1 cellular context compared by ENCODE assay signal in genomic region chr10:27252267-27253000, GRCh38.
TF ChIP-seq lines count a peak whose summit lies in the region.

No MANE protein-coding gene starts in this region.

TF ChIP-seq in K562, 482 proteins besides CTCF, POLR2A, EP300 and RAD21 (continued from another document and continues in another):
- TF ChIP-seq ZBTB7A (IDR thresholded peaks at IDR 0.05; ENCODE audit: borderline replicate concordance, control insufficient read depth, low read depth, low read length) (peak; percentile 65; the same call in 1 of the 2 replicates), NFRKB (IDR thresholded peaks at IDR 0.05; ENCODE audit: low read depth) (no peak), ZNF780A (CRISPR knock-in tag; IDR thresholded peaks at IDR 0.05) (no peak), NCOR1 (IDR thresholded peaks at IDR 0.05) (no peak), NFYB (IDR thresholded peaks at IDR 0.05; ENCODE audit: extremely low read depth, insufficient read length) (no peak), SETDB1 (IDR thresholded peaks at IDR 0.05; ENCODE audit: low read length) (no peak), CBFB (CRISPR knock-in tag; IDR thresholded peaks at IDR 0.05) (no peak), ETS1 (conservative IDR thresholded peaks at IDR 0.05; ENCODE audit: control insufficient read depth, low read depth, low read length) (no peak), FOXK2 (conservative IDR thresholded peaks at IDR 0.05 in 1 of 2, IDR thresholded peaks at IDR 0.05 in 1 of 2; ENCODE audit: low read depth in 2 of 2) (no peak), GABPB2 (CRISPR knock-in tag; conservative IDR thresholded peaks at IDR 0.05) (no peak), ZNF707 (CRISPR knock-in tag; conservative IDR thresholded peaks at IDR 0.05) (no peak), ZNF197 (CRISPR knock-in tag; IDR thresholded peaks at IDR 0.05; ENCODE audit: low read depth) (no peak), ZNF77 (CRISPR knock-in tag; IDR thresholded peaks at IDR 0.05) (no peak), ZNF764 (CRISPR knock-in tag; IDR thresholded peaks at IDR 0.05; ENCODE audit: low read depth) (no peak), ZBTB34 (CRISPR knock-in tag; IDR thresholded peaks at IDR 0.05) (no peak), KLF10 (CRISPR knock-in tag; IDR thresholded peaks at IDR 0.05) (no peak), TCF3 (CRISPR knock-in tag; IDR thresholded peaks at IDR 0.05) (no peak), PKNOX1 (IDR thresholded peaks at IDR 0.05) (no peak), ZNF778 (CRISPR knock-in tag; IDR thresholded peaks at IDR 0.05) (no peak), PURB (CRISPR knock-in tag; IDR thresholded peaks at IDR 0.05; ENCODE audit: low read depth) (no peak), CHD1 (IDR thresholded peaks at IDR 0.05; ENCODE audit: low read length) (no peak), TAF7 (tag; IDR thresholded peaks at IDR 0.05) (peak; percentile 52; the same call in 1 of the 2 replicates), TAF9B (IDR thresholded peaks at IDR 0.05; ENCODE audit: partially characterized antibody) (peak; percentile 39), PYGO2 (tag; IDR thresholded peaks at IDR 0.05) (no peak), MBD1 (CRISPR knock-in tag; IDR thresholded peaks at IDR 0.05) (no peak), CREBBP (IDR thresholded peaks at IDR 0.05; ENCODE audit: low read depth, low read length) (no peak), ZNF699 (CRISPR knock-in tag; IDR thresholded peaks at IDR 0.05; ENCODE audit: insufficient replicate concordance) (no peak), ZNF282 (CRISPR knock-in tag; IDR thresholded peaks at IDR 0.05) (no peak), HDAC1 (IDR thresholded peaks at IDR 0.05) (0 out of 4 replicates have a peak, but pooled peaks of 1 of the 2 experiments have one; percentile 17), SMAD4 (CRISPR knock-in tag; conservative IDR thresholded peaks at IDR 0.05) (peak; percentile 39; the same call in 1 of the 2 replicates), AFF4 (CRISPR knock-in tag; IDR thresholded peaks at IDR 0.05) (peak; percentile 60; the same call in 1 of the 2 replicates), RBM22 (IDR thresholded peaks at IDR 0.05; ENCODE audit: low read depth, low read length, poor library complexity, severe bottlenecking) (no peak), TRIM28 (IDR thresholded peaks at IDR 0.05) (no peak), BRD4 (IDR thresholded peaks at IDR 0.05) (peak; percentile 74; the same call in 1 of the 2 replicates), HDAC8 (tag; IDR thresholded peaks at IDR 0.05) (no peak), FOXJ2 (tag; IDR thresholded peaks at IDR 0.05) (no peak), ETS2 (tag; IDR thresholded peaks at IDR 0.05; ENCODE audit: borderline replicate concordance, poor library complexity, severe bottlenecking) (no peak), ID3 (CRISPR knock-in tag; IDR thresholded peaks at IDR 0.05) (no peak), ID3 (tag; IDR thresholded peaks at IDR 0.05) (no peak), CREB5 (CRISPR knock-in tag; IDR thresholded peaks at IDR 0.05) (no peak)
- TF ChIP-seq, protein P1, sequence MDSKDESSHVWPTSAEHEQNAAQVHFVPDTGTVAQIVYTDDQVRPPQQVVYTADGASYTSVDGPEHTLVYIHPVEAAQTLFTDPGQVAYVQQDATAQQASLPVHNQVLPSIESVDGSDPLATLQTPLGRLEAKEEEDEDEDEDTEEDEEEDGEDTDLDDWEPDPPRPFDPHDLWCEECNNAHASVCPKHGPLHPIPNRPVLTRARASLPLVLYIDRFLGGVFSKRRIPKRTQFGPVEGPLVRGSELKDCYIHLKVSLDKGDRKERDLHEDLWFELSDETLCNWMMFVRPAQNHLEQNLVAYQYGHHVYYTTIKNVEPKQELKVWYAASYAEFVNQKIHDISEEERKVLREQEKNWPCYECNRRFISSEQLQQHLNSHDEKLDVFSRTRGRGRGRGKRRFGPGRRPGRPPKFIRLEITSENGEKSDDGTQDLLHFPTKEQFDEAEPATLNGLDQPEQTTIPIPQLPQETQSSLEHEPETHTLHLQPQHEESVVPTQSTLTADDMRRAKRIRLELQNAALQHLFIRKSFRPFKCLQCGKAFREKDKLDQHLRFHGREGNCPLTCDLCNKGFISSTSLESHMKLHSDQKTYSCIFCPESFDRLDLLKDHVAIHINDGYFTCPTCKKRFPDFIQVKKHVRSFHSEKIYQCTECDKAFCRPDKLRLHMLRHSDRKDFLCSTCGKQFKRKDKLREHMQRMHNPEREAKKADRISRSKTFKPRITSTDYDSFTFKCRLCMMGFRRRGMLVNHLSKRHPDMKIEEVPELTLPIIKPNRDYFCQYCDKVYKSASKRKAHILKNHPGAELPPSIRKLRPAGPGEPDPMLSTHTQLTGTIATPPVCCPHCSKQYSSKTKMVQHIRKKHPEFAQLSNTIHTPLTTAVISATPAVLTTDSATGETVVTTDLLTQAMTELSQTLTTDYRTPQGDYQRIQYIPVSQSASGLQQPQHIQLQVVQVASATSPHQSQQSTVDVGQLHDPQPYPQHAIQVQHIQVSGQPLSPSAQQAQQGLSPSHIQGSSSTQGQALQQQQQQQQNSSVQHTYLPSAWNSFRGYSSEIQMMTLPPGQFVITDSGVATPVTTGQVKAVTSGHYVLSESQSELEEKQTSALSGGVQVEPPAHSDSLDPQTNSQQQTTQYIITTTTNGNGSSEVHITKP (IDR thresholded peaks at IDR 0.05; ENCODE audit: partially characterized antibody): no peak
- TF ChIP-seq, protein P2, sequence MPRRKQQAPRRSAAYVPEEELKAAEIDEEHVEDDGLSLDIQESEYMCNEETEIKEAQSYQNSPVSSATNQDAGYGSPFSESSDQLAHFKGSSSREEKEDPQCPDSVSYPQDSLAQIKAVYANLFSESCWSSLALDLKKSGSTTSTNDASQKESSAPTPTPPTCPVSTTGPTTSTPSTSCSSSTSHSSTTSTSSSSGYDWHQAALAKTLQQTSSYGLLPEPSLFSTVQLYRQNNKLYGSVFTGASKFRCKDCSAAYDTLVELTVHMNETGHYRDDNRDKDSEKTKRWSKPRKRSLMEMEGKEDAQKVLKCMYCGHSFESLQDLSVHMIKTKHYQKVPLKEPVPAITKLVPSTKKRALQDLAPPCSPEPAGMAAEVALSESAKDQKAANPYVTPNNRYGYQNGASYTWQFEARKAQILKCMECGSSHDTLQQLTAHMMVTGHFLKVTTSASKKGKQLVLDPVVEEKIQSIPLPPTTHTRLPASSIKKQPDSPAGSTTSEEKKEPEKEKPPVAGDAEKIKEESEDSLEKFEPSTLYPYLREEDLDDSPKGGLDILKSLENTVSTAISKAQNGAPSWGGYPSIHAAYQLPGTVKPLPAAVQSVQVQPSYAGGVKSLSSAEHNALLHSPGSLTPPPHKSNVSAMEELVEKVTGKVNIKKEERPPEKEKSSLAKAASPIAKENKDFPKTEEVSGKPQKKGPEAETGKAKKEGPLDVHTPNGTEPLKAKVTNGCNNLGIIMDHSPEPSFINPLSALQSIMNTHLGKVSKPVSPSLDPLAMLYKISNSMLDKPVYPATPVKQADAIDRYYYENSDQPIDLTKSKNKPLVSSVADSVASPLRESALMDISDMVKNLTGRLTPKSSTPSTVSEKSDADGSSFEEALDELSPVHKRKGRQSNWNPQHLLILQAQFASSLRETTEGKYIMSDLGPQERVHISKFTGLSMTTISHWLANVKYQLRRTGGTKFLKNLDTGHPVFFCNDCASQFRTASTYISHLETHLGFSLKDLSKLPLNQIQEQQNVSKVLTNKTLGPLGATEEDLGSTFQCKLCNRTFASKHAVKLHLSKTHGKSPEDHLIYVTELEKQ (CRISPR knock-in tag; IDR thresholded peaks at IDR 0.05): no peak
- TF ChIP-seq, protein P3, sequence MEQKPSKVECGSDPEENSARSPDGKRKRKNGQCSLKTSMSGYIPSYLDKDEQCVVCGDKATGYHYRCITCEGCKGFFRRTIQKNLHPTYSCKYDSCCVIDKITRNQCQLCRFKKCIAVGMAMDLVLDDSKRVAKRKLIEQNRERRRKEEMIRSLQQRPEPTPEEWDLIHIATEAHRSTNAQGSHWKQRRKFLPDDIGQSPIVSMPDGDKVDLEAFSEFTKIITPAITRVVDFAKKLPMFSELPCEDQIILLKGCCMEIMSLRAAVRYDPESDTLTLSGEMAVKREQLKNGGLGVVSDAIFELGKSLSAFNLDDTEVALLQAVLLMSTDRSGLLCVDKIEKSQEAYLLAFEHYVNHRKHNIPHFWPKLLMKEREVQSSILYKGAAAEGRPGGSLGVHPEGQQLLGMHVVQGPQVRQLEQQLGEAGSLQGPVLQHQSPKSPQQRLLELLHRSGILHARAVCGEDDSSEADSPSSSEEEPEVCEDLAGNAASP (IDR thresholded peaks at IDR 0.05): no peak
